14 cellular contexts compared by ENCODE assay signal in the genomic region with DNA sequence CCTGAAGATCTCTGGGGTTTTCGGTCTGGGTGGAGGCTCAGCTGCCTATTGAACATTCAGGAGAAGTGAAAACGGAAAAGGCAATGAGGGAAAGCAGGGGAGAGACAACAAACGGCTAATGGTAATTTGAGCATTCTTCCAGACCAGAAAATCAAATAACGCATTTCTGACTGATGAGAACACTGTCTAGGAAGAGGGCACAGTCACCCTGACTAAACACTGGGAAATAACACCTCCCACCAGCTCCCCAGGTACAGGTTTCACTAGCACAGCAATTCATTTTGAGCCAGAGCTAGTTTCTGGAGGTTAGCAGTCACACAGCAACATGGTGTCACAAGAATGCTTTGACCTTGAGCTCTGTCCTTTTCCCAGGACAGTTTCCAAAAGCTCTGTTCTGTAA. TPM values are rescaled to one million over a fixed set of nuclear protein-coding genes. Genes with fewer than 3 reads are reported as not detected.
DNase-seq lines count a peak whose midpoint lies in the region; TF ChIP-seq lines count a peak whose summit lies in the region.
"Had no signal": no experiment of that assay in that cellular context is flagged by ENCODE, and none has a peak within 500 bp of the region (broad histone marks: within the 10 kb centered on the region; RNA-seq: fewer than 3 reads in every experiment).

No MANE protein-coding gene starts in this region.

- H3K36me3 ChIP-seq in skeletal muscle tissue (ENCODE audit: control insufficient read depth in 3 of 3, insufficient read depth in 3 of 3, low read length in 3 of 3): no peaks in the 10 kb centered on the region
- H3K36me3 ChIP-seq: transverse colon had no signal

- no peak overlapping the region for H3K4me3 ChIP-seq in skeletal muscle tissue (ENCODE audit: low read length in 3 of 3)
- H3K4me3 ChIP-seq: transverse colon had no signal

- peak; percentile 48 for DNase-seq in activated naive CD4-positive, alpha-beta T cell treated with anti-CD3 and anti-CD28 coated beads for 36 hours
- DNase-seq in activated naive CD4-positive, alpha-beta T cell (lab: John Stamatoyannopoulos, UW): no peak
- DNase-seq in LHCN-M2 (ENCODE audit: low read depth) (peak; percentile 28), chondrocyte (ENCODE audit: low spot score) (no peak), SIG-M5 (lab: John Stamatoyannopoulos, UW) (no peak), erythroblast (lab: John Stamatoyannopoulos, UW) (no peak)
- DNase-seq in stimulated activated naive CD4-positive, alpha-beta T cell (lab: John Stamatoyannopoulos, UW): no peak
- DNase-seq: NCI-H1694 treated with DMSO at 0.1 percent for 48 hours, OCI-M1 had no signal

- peaks cover 6 to 13% (median 8%) of the 10 kb centered on the region in 3 donors for H3K4me1 ChIP-seq in skeletal muscle tissue (ENCODE audit: control insufficient read depth in 3 of 3, insufficient read depth in 3 of 3, low read length in 3 of 3)

- intact Hi-C loops in activated naive CD4-positive, alpha-beta T cell treated with anti-CD3 and anti-CD28 coated beads for 36 hours (cut with micrococcal nuclease): loop anchor here (10.0 kb wide), 1 partner anchor 346 kb away; no protein-coding TSS in a partner anchor

- H3K9me3 Mint-ChIP-seq in activated naive CD4-positive, alpha-beta T cell treated with anti-CD3 and anti-CD28 coated beads for 36 hours: no peaks in the 10 kb centered on the region
- no peaks in the 10 kb centered on the region for H3K9me3 Mint-ChIP-seq in chondrocyte (ENCODE audit: low read depth)
- H3K9me3 Mint-ChIP-seq: activated naive CD4-positive, alpha-beta T cell treated with anti-CD3 and anti-CD28 coated beads, Interleukin-2, amount 50 U/mL, for 24 hours had no signal

- peaks cover 3% of the 10 kb centered on the region for H3K36me3 Mint-ChIP-seq in activated naive CD4-positive, alpha-beta T cell treated with anti-CD3 and anti-CD28 coated beads for 36 hours (ENCODE audit: low read depth)
- no peaks in the 10 kb centered on the region for H3K36me3 Mint-ChIP-seq in chondrocyte (ENCODE audit: low read depth)
- H3K36me3 Mint-ChIP-seq: activated naive CD4-positive, alpha-beta T cell treated with anti-CD3 and anti-CD28 coated beads, Interleukin-2, amount 50 U/mL, for 24 hours had no signal

- no peak overlapping the region for H3K4me3 Mint-ChIP-seq in activated naive CD4-positive, alpha-beta T cell treated with anti-CD3 and anti-CD28 coated beads for 36 hours
- H3K4me3 Mint-ChIP-seq in chondrocyte (ENCODE audit: unreplicated experiment): no peak overlapping the region
- H3K4me3 Mint-ChIP-seq: activated naive CD4-positive, alpha-beta T cell treated with anti-CD3 and anti-CD28 coated beads, Interleukin-2, amount 50 U/mL, for 24 hours; B cell had no signal

- H3K4me1 Mint-ChIP-seq in activated naive CD4-positive, alpha-beta T cell treated with anti-CD3 and anti-CD28 coated beads for 36 hours (ENCODE audit: low read depth): peaks cover 19% of the 10 kb centered on the region
- H3K4me1 Mint-ChIP-seq in chondrocyte (ENCODE audit: low read depth): peaks cover 35% of the 10 kb centered on the region

- CTCF ChIA-PET in activated naive CD4-positive, alpha-beta T cell treated with anti-CD3 and anti-CD28 coated beads for 36 hours (lab: Charles Lee): interaction anchor here (0.7 to 1.6 kb wide), 3 partner anchors 11 to 131 kb away, joined by 3 to 6 read pairs (median 4); no protein-coding TSS in a partner anchor

- H3K27me3 ChIP-seq in skeletal muscle tissue (ENCODE audit: control insufficient read depth in 3 of 3, insufficient read depth in 3 of 3, low read length in 3 of 3): peaks cover 0 to 6% (median 3%) of the 10 kb centered on the region in 3 donors
- H3K27me3 ChIP-seq: transverse colon had no signal

- peak overlapping the region; percentile 60 for H3K27ac ChIP-seq in skeletal muscle tissue (ENCODE audit: low read depth, low read length)
- H3K27ac ChIP-seq: transverse colon, VCaP had no signal

- H3K9me3 ChIP-seq in skeletal muscle tissue (ENCODE audit: control insufficient read depth in 3 of 3, low read length in 3 of 3): no peaks in the 10 kb centered on the region
- H3K9me3 ChIP-seq: transverse colon had no signal

- H3K9ac ChIP-seq in skeletal muscle tissue (ENCODE audit: low read depth in 1 of 3, low read length in 3 of 3): no peak overlapping the region

- no peak for TF ChIP-seq POLR2A in erythroblast (IDR thresholded peaks at IDR 0.05; ENCODE audit: low read length)

- peaks cover 12% of the 10 kb centered on the region for H3K27me3 Mint-ChIP-seq in activated naive CD4-positive, alpha-beta T cell treated with anti-CD3 and anti-CD28 coated beads for 36 hours (ENCODE audit: low read depth)
- H3K27me3 Mint-ChIP-seq in chondrocyte (ENCODE audit: low read depth): no peaks in the 10 kb centered on the region
- H3K27me3 Mint-ChIP-seq: B cell had no signal

- H3K27ac Mint-ChIP-seq in activated naive CD4-positive, alpha-beta T cell treated with anti-CD3 and anti-CD28 coated beads for 36 hours: no peak overlapping the region
- peak overlapping the region; percentile 69 for H3K27ac Mint-ChIP-seq in chondrocyte (ENCODE audit: unreplicated experiment)
- H3K27ac Mint-ChIP-seq: activated naive CD4-positive, alpha-beta T cell treated with anti-CD3 and anti-CD28 coated beads, Interleukin-2, amount 50 U/mL, for 24 hours had no signal

- TF ChIP-seq CTCF in chondrocyte (IDR thresholded peaks at IDR 0.05): no peak

RNA-seq across cellular contexts. Expression of a gene that starts 21.1 kb away (rescaled TPM):
- 10 to 100 TPM; 14.0 to 14.3 TPM for total RNA-seq in activated naive CD4-positive, alpha-beta T cell treated with anti-CD3 and anti-CD28 coated beads for 36 hours
- total RNA-seq in LHCN-M2 (2014; rRNA removed) (0.06 and 0.19 TPM in 2 replicates), chondrocyte (1.2 to 3.2 TPM (median 2.7 TPM) in 3 replicates), skeletal muscle tissue (8.9 TPM)
- polyA plus RNA-seq in LHCN-M2 (2012): 4.9 TPM

Comparison
In these comparisons a context has a peak if more than half of its experiments do, and no peak if none do; other contexts are left out.
1. DNase-seq: peak in activated naive CD4-positive, alpha-beta T cell treated with anti-CD3 and anti-CD28 coated beads for 36 hours (single experiment) and LHCN-M2 (single experiment); none in activated naive CD4-positive, alpha-beta T cell (0 of 4), chondrocyte (single experiment), SIG-M5 (single experiment), stimulated activated naive CD4-positive, alpha-beta T cell (0 of 6) and erythroblast (0 of 2).